In genomic region chr13:31060655-31061054, GRCh38 we compare ENCODE assay signal across 34 cellular contexts.
"Had no signal": no experiment of that assay in that cellular context is flagged by ENCODE, and none has a peak within 500 bp of the region (broad histone marks: within the 10 kb centered on the region; RNA-seq: fewer than 3 reads in every experiment).

No MANE protein-coding gene starts in this region.

- DNase-seq: Karpas-422, Kasumi-1, KG1, MG63, MM.1S, MV-4-11, NCI-H1048, NCI-H1092, NCI-H1092 treated with DMSO at 0.1 percent for 48 hours, NCI-H1105, NCI-H1105 treated with DMSO at 0.1 percent for 48 hours, NCI-H1417, NCI-H1417 treated with DMSO at 0.1 percent for 48 hours, NCI-H1436, NCI-H1436 treated with DMSO at 0.1 percent for 48 hours, NCI-H146, NCI-H1694, NCI-H1694 treated with DMSO at 0.1 percent for 48 hours, NCI-H187, NCI-H187 treated with DMSO at 0.1 percent for 48 hours, NCI-H1930, NCI-H2029, NCI-H2029 treated with DMSO at 0.1 percent for 48 hours, NCI-H2081, NCI-H2081 treated with DMSO at 0.1 percent for 48 hours, NCI-H2107, NCI-H2171, NCI-H2171 treated with DMSO at 0.1 percent for 48 hours, NCI-H2227 treated with DMSO at 0.1 percent for 48 hours, NCI-H226, NCI-H345, NCI-H446, NCI-H446 treated with DMSO at 0.1 percent for 48 hours had no signal

- H3K36me3 ChIP-seq: MG63 had no signal

- H3K27me3 ChIP-seq: MG63 had no signal

- H3K27ac ChIP-seq: KMS-11 had no signal

- H3K4me3 ChIP-seq: MG63 had no signal

- H3K9me3 ChIP-seq: MG63 had no signal
